Comparison of ENCODE assay signal across 17 cellular contexts in genomic region chr9:61673664-61674381, GRCh38.
DNase-seq lines count a peak whose midpoint lies in the region; ATAC-seq and TF ChIP-seq lines count a peak whose summit lies in the region.
"Had no signal": no experiment of that assay in that cellular context is flagged by ENCODE, and none has a peak within 500 bp of the region (broad histone marks: within the 10 kb centered on the region; RNA-seq: fewer than 3 reads in every experiment).

No MANE protein-coding gene starts in this region.

- peak; percentile 32 for DNase-seq in activated CD8-positive, alpha-beta memory T cell treated with anti-CD3 and anti-CD28 coated beads, Interleukin-2, amount 50 U/mL, for 48 hours
- no peak for DNase-seq in activated CD8-positive, alpha-beta memory T cell treated with anti-CD3 and anti-CD28 coated beads, Interleukin-2, amount 50 U/mL, for 4 hours
- DNase-seq in GM20000 (ENCODE audit: low spot score), result peak; percentile 0
- peak; percentile 31 for DNase-seq in left lobe of liver (ENCODE audit: low spot score)
- DNase-seq in type B pancreatic cell (ENCODE audit: extremely low spot score, unreplicated experiment), result peak; percentile 50
- DNase-seq in dedifferentiated amniotic fluid mesenchymal stem cell (ENCODE audit: extremely low spot score), result no peak
- DNase-seq in activated naive CD4-positive, alpha-beta T cell treated with anti-CD3 and anti-CD28 coated beads for 36 hours, result no peak
- DNase-seq: COR-L47, DMS153, H7, KG1, NCI-H2081 treated with DMSO at 0.1 percent for 48 hours, NCI-H345, NCI-H526 treated with DMSO at 0.1 percent for 48 hours, RPMI8226, SJCRH30 had no signal

- no peak overlapping the region for H3K4me3 Mint-ChIP-seq in type B pancreatic cell
- H3K4me3 Mint-ChIP-seq in activated naive CD4-positive, alpha-beta T cell treated with anti-CD3 and anti-CD28 coated beads for 36 hours, result no peak overlapping the region

- H3K36me3 Mint-ChIP-seq in type B pancreatic cell, result no peaks in the 10 kb centered on the region
- H3K36me3 Mint-ChIP-seq in activated naive CD4-positive, alpha-beta T cell treated with anti-CD3 and anti-CD28 coated beads for 36 hours (ENCODE audit: low read depth), result peaks cover 3% of the 10 kb centered on the region

- no peak overlapping the region for H3K27ac Mint-ChIP-seq in type B pancreatic cell
- H3K27ac Mint-ChIP-seq in activated naive CD4-positive, alpha-beta T cell treated with anti-CD3 and anti-CD28 coated beads for 36 hours, result no peak overlapping the region

- peaks cover 5% of the 10 kb centered on the region for H3K9me3 Mint-ChIP-seq in type B pancreatic cell
- peaks cover 11% of the 10 kb centered on the region for H3K9me3 Mint-ChIP-seq in activated naive CD4-positive, alpha-beta T cell treated with anti-CD3 and anti-CD28 coated beads for 36 hours

- H3K4me1 Mint-ChIP-seq in type B pancreatic cell (ENCODE audit: unreplicated experiment), result no peaks in the 10 kb centered on the region
- H3K4me1 Mint-ChIP-seq in activated naive CD4-positive, alpha-beta T cell treated with anti-CD3 and anti-CD28 coated beads for 36 hours (ENCODE audit: low read depth), result peaks cover 8% of the 10 kb centered on the region

- ATAC-seq in left lobe of liver, result no peak
- ATAC-seq: HepG2 had no signal

- CTCF ChIA-PET in activated naive CD4-positive, alpha-beta T cell treated with anti-CD3 and anti-CD28 coated beads for 36 hours (lab: Charles Lee), result no interaction called here

- intact Hi-C loops in activated naive CD4-positive, alpha-beta T cell treated with anti-CD3 and anti-CD28 coated beads for 36 hours (cut with micrococcal nuclease), result no loop called here

- no peak for TF ChIP-seq CTCF in GM20000 (IDR thresholded peaks at IDR 0.05; ENCODE audit: extremely low read depth, missing control alignments)
- TF ChIP-seq CTCF in type B pancreatic cell (conservative IDR thresholded peaks at IDR 0.05), result no peak

- no peaks in the 10 kb centered on the region for H3K27me3 Mint-ChIP-seq in type B pancreatic cell
- H3K27me3 Mint-ChIP-seq in activated naive CD4-positive, alpha-beta T cell treated with anti-CD3 and anti-CD28 coated beads for 36 hours (ENCODE audit: low read depth), result no peaks in the 10 kb centered on the region

Comparison
In these comparisons a context has a peak if more than half of its experiments do, and no peak if none do; other contexts are left out.
1. DNase-seq: peak in activated CD8-positive, alpha-beta memory T cell treated with anti-CD3 and anti-CD28 coated beads, Interleukin-2, amount 50 U/mL, for 48 hours (single experiment), GM20000 (single experiment), left lobe of liver (single experiment) and type B pancreatic cell (single experiment); none in activated CD8-positive, alpha-beta memory T cell treated with anti-CD3 and anti-CD28 coated beads, Interleukin-2, amount 50 U/mL, for 4 hours (single experiment), dedifferentiated amniotic fluid mesenchymal stem cell (single experiment) and activated naive CD4-positive, alpha-beta T cell treated with anti-CD3 and anti-CD28 coated beads for 36 hours (single experiment).